In genomic region chr7:98628916-98629525, GRCh38 we compare ENCODE assay signal across 25 cellular contexts. TPM values are rescaled to one million over a fixed set of nuclear protein-coding genes. Genes with fewer than 3 reads are reported as not detected.
DNase-seq lines count a peak whose midpoint lies in the region; ATAC-seq and TF ChIP-seq lines count a peak whose summit lies in the region.
"Had no signal": no experiment of that assay in that cellular context is flagged by ENCODE, and none has a peak within 500 bp of the region (broad histone marks: within the 10 kb centered on the region; RNA-seq: fewer than 3 reads in every experiment).

No MANE protein-coding gene starts in this region.

- H3K4me3 ChIP-seq in HUES64 (ENCODE audit: low read length) (no peak overlapping the region), testis (no peak overlapping the region)
- H3K4me3 ChIP-seq: heart right ventricle, K562, lung, upper lobe of left lung had no signal

- H3K4me3 Mint-ChIP-seq in glutamatergic neuron (ENCODE audit: unreplicated experiment) = peak overlapping the region; percentile 12
- no peak overlapping the region for H3K4me3 Mint-ChIP-seq in type B pancreatic cell
- H3K4me3 Mint-ChIP-seq in T-cell = no peak overlapping the region
- H3K4me3 Mint-ChIP-seq: activated CD4-positive, alpha-beta memory T cell treated with anti-CD3 and anti-CD28 coated beads for 36 hours; activated naive CD4-positive, alpha-beta T cell treated with anti-CD3 and anti-CD28 coated beads for 36 hours; effector memory CD8-positive, alpha-beta T cell had no signal

- H3K27me3 Mint-ChIP-seq in glutamatergic neuron (ENCODE audit: unreplicated experiment) = peaks cover 5% of the 10 kb centered on the region
- peaks cover 53% of the 10 kb centered on the region for H3K27me3 Mint-ChIP-seq in type B pancreatic cell
- H3K27me3 Mint-ChIP-seq in T-cell = peaks cover 16 to 21% of the 10 kb centered on the region in 2 donors

- H3K27ac ChIP-seq in HUES64 (ENCODE audit: low read depth, low read length) (no peak overlapping the region), testis (no peak overlapping the region)
- H3K27ac ChIP-seq: heart right ventricle, upper lobe of left lung had no signal

- peak; percentile 70 for DNase-seq in RPMI7951 (ENCODE audit: low read depth)
- DNase-seq in glutamatergic neuron = no peak
- DNase-seq in type B pancreatic cell (ENCODE audit: extremely low spot score, unreplicated experiment) = peak; percentile 47
- DNase-seq in kidney tubule cell (ENCODE audit: low spot score) = no peak
- no peak for DNase-seq in midbrain (lab: John Stamatoyannopoulos, UW)
- no peak for DNase-seq in testis
- DNase-seq in T-cell = no peak
- DNase-seq: activated CD4-positive, alpha-beta memory T cell treated with anti-CD3 and anti-CD28 coated beads for 36 hours; activated naive CD4-positive, alpha-beta T cell treated with anti-CD3 and anti-CD28 coated beads for 36 hours; AML-193; anterior cingulate cortex; cerebellar nuclear complex; effector memory CD8-positive, alpha-beta T cell; heart right ventricle; NCI-H1092 treated with DMSO at 0.1 percent for 48 hours; NCI-H2081; NCI-H524; SHP77; stimulated activated CD4-positive, alpha-beta T cell treated with anti-CD3 and anti-CD28 coated beads, Interleukin-1b, Interleukin-23, amount 100 ng/mL, for 48 hours; stimulated activated naive CD8-positive, alpha-beta T cell treated with anti-CD3 and anti-CD28 coated beads, Interleukin-15, Interleukin-2, amounts not matched to agents 100 U/mL and 50 U/mL, for 24 hours; upper lobe of left lung had no signal

- intact Hi-C loops in testis (cut with DNase I; ENCODE audit: low total_unique reads) = no loop called here

- peaks cover 8% of the 10 kb centered on the region for H3K36me3 Mint-ChIP-seq in glutamatergic neuron (ENCODE audit: unreplicated experiment)
- H3K36me3 Mint-ChIP-seq in type B pancreatic cell = no peaks in the 10 kb centered on the region
- no peaks in the 10 kb centered on the region for H3K36me3 Mint-ChIP-seq in T-cell
- H3K36me3 Mint-ChIP-seq: activated CD4-positive, alpha-beta memory T cell treated with anti-CD3 and anti-CD28 coated beads for 36 hours had no signal

- H3K36me3 ChIP-seq in HUES64 (ENCODE audit: insufficient read depth, low read length) (no peaks in the 10 kb centered on the region), testis (ENCODE audit: low read depth, missing control alignments) (no peaks in the 10 kb centered on the region)
- H3K36me3 ChIP-seq: heart right ventricle, upper lobe of left lung had no signal

- peak overlapping the region; percentile 25; the same call in 1 of the 2 replicates for H3K9ac ChIP-seq in HUES64 (ENCODE audit: low read depth, low read length)

- H3K27ac Mint-ChIP-seq in glutamatergic neuron (ENCODE audit: unreplicated experiment) (peak overlapping the region; percentile 34), type B pancreatic cell (no peak overlapping the region), T-cell (no peak overlapping the region)
- H3K27ac Mint-ChIP-seq: activated CD4-positive, alpha-beta memory T cell treated with anti-CD3 and anti-CD28 coated beads for 36 hours; activated naive CD4-positive, alpha-beta T cell treated with anti-CD3 and anti-CD28 coated beads for 36 hours; effector memory CD8-positive, alpha-beta T cell had no signal

- H3K27me3 ChIP-seq in HUES64 (ENCODE audit: insufficient read depth, low read length) (no peaks in the 10 kb centered on the region), testis (no peaks in the 10 kb centered on the region)
- H3K27me3 ChIP-seq: upper lobe of left lung had no signal

- no peak for TF ChIP-seq POLR2A in testis (IDR thresholded peaks at IDR 0.05)

- TF ChIP-seq CTCF in glutamatergic neuron (IDR thresholded peaks at IDR 0.05; ENCODE audit: partially characterized antibody, unreplicated experiment) (no peak), type B pancreatic cell (conservative IDR thresholded peaks at IDR 0.05) (no peak), testis (IDR thresholded peaks at IDR 0.05) (no peak)

- H3K9me3 ChIP-seq in HUES64 (ENCODE audit: insufficient read depth, low read depth, low read length) (peaks cover 3% of the 10 kb centered on the region; the same call in 1 of the 2 replicates), testis (no peaks in the 10 kb centered on the region)

- H3K4me1 ChIP-seq in HUES64 (ENCODE audit: insufficient read depth, low read length) (peaks cover 27% of the 10 kb centered on the region; the same call in 1 of the 2 replicates), testis (no peaks in the 10 kb centered on the region)
- H3K4me1 ChIP-seq: heart right ventricle, upper lobe of left lung had no signal

- ATAC-seq in T-cell (replicated peaks in 1 of 4) = no peak
- ATAC-seq: effector memory CD8-positive, alpha-beta T cell; heart right ventricle; K562; stimulated activated naive CD8-positive, alpha-beta T cell treated with anti-CD3 and anti-CD28 coated beads, Interleukin-15, Interleukin-2, amounts not matched to agents 100 U/mL and 50 U/mL, for 24 hours had no signal

- peaks cover 5% of the 10 kb centered on the region for H3K4me1 Mint-ChIP-seq in glutamatergic neuron (ENCODE audit: low read depth, unreplicated experiment)
- no peaks in the 10 kb centered on the region for H3K4me1 Mint-ChIP-seq in type B pancreatic cell (ENCODE audit: unreplicated experiment)
- peaks cover 0 to 6% (median 0%) of the 10 kb centered on the region in 3 donors for H3K4me1 Mint-ChIP-seq in T-cell

- CTCF ChIA-PET in T-cell (lab: Charles Lee) = no interaction called here

- H3K9me3 Mint-ChIP-seq in glutamatergic neuron (ENCODE audit: unreplicated experiment) = no peaks in the 10 kb centered on the region
- no peaks in the 10 kb centered on the region for H3K9me3 Mint-ChIP-seq in type B pancreatic cell
- peaks cover 6 to 10% (median 9%) of the 10 kb centered on the region in 3 donors for H3K9me3 Mint-ChIP-seq in T-cell
- H3K9me3 Mint-ChIP-seq: effector memory CD8-positive, alpha-beta T cell had no signal

- POLR2A ChIA-PET in T-cell (lab: Charles Lee) = no interaction called here

- WGBS in HUES64 = 35% methylated on average over 14 of the region's 17 CpGs
- WGBS in testis, 2 donors = 66 to 72% methylated on average over 17 of the region's 17 CpGs

RNA-seq across cellular contexts. Expression of gene NPTX2, which starts 11.9 kb away (rescaled TPM):
- polyA plus RNA-seq in HUES64 (2013, experiment 1 of 2) = 10.3 TPM
- 11.8 TPM for polyA plus RNA-seq in HUES64 (2013, experiment 2 of 2)
- 4.8 and 5.5 TPM in 2 replicates for total RNA-seq in RPMI7951 (2014; rRNA removed; shearing (Covaris generic))
- total RNA-seq in glutamatergic neuron (ENCODE audit: unreplicated experiment) (81.2 TPM), type B pancreatic cell (ENCODE audit: low replicate concordance) (14.2 and 24.6 TPM in 2 replicates), testis (100 to 1,000 TPM; 136 to 139 TPM), T-cell (under 1 TPM in 4 of 5 donors, not detected in 1; 0.09 to 0.56 (median 0.20) TPM)
- 77.3 TPM for polyA plus RNA-seq in testis (ENCODE audit: insufficient read depth, low read depth, low replicate concordance)
- total RNA-seq: activated CD4-positive, alpha-beta memory T cell treated with anti-CD3 and anti-CD28 coated beads for 36 hours; activated naive CD4-positive, alpha-beta T cell treated with anti-CD3 and anti-CD28 coated beads for 36 hours; T-helper 1 cell treated with Interleukin-12 subunit alpha and Interleukin-12 subunit beta and Interleukin-4 antibody, amounts not matched to agents 30 ng/mL and 1 ng/mL, for 36 hours had no signal
- polyA plus RNA-seq: K562 had no signal

Comparison
In these comparisons a context has a peak if more than half of its experiments do, and no peak if none do; other contexts are left out.
1. DNase-seq: peak in RPMI7951 (single experiment) and type B pancreatic cell (single experiment); none in glutamatergic neuron (single experiment), kidney tubule cell (single experiment), midbrain (single experiment), testis (single experiment) and T-cell (0 of 34).